In the genomic region with DNA sequence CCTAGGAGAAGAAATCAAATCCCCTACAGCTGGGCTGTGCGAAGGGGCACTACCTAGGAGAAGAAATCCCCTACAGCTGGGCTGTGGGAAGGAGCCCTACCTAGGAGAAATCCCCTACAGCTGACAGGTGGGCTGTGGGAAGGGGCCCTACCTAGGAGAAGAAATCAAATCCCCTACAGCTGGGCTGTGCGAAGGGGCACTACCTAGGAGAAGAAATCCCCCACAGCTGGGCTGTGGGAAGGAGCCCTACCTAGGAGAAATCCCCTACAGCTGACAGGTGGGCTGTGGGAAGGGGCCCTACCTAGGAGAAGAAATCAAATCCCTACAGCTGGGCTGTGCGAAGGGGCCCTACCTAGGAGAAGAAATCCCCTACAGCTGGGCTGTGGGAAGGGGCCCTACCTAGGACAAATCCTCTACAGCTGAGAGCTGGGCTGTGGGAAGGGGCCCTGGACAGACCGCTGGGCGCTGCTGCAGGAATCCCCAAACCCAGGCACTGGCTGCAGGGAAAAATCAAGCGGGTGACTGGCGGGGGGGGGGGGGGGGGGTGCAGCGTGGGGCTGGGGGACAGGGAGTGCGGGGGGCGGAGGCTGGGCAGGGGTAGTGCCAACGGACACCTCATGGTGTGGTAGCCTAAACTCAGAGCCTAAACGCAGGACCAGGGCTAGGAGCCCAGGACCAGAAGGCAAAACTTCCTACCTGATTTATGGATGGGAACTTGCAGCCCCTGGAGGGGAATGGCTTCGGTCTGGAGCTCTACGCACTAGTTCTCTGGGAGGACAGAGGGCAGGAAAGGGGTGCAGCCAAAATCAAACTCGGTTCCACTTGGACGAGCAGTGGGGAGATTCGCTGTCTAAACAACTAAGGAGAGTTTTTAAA, we compare ENCODE assay signal across 8 cellular contexts. TPM values are rescaled to one million over a fixed set of nuclear protein-coding genes. Genes with fewer than 3 reads are reported as not detected.
DNase-seq lines count a peak whose midpoint lies in the region; ATAC-seq and TF ChIP-seq lines count a peak whose summit lies in the region.
"Not testable (repeated sequence)": the region's sequence is repeated elsewhere in the genome, so short reads cannot be mapped to it uniquely, and the experiment has no call there.

No MANE protein-coding gene starts in this region.

- peak overlapping the region; percentile 42 for H3K9ac ChIP-seq in neural cell (ENCODE audit: low read length)

- H3K4me3 ChIP-seq in SJCRH30 (peak overlapping the region; percentile 83), ascending aorta (peak overlapping the region; percentile 65 to 81), heart right ventricle (peak overlapping the region; percentile 62 to 80 (median 76)), neural cell (ENCODE audit: low read length) (peak overlapping the region; percentile 73), thymus (ENCODE audit: low read length) (peak overlapping the region; percentile 67)

- H3F3A ChIP-seq in neural cell (ENCODE audit: insufficient read depth, low read length, poor library complexity, severe bottlenecking) = not testable (repeated sequence)

- intact Hi-C loops in ascending aorta (cut with DNase I) = loop anchor here (5.0 kb wide), 1 partner anchor 535 kb away; a partner anchor contains a TSS
- intact Hi-C loops in heart right ventricle (cut with DNase I) = not testable (repeated sequence)

- H3K9me2 ChIP-seq in neural cell (ENCODE audit: insufficient read depth, low read length) = not testable (repeated sequence)

- H2AFZ ChIP-seq in neural cell (ENCODE audit: low read depth, low read length) = not testable (repeated sequence)

- not testable (repeated sequence) for H3K4me1 ChIP-seq in SJCRH30; thymus (ENCODE audit: control insufficient read depth, insufficient read depth, low read length)
- H3K4me1 ChIP-seq in ascending aorta (peaks cover 0 to 26% of the 10 kb centered on the region in 2 donors), heart right ventricle (peaks cover 2 to 57% (median 34%) of the 10 kb centered on the region in 9 donors)

- peak; percentile 46 for DNase-seq in GM03348 (ENCODE audit: low spot score)
- peak; percentile 17 to 45 for DNase-seq in SJCRH30
- DNase-seq in ascending aorta (ENCODE audit: low spot score in 2 of 2) = not testable (repeated sequence)
- DNase-seq in heart right ventricle = peak in 1 of 2 donors; percentile 15

- H3K36me3 ChIP-seq in SJCRH30 (peaks cover 16% of the 10 kb centered on the region), heart right ventricle (peaks cover 0 to 17% (median 7%) of the 10 kb centered on the region in 9 donors)
- H3K36me3 ChIP-seq in ascending aorta; neural cell (ENCODE audit: insufficient read depth, low read length); thymus (ENCODE audit: control insufficient read depth, insufficient read depth): not testable (repeated sequence)

- not testable (repeated sequence) for H3K27me3 ChIP-seq in SJCRH30; ascending aorta; heart right ventricle; neural cell (ENCODE audit: insufficient read depth, low read depth, low read length); thymus (ENCODE audit: control insufficient read depth, insufficient read depth)

- H3K9me3 ChIP-seq in SJCRH30 (replicated peaks); ascending aorta; heart right ventricle; neural cell (ENCODE audit: low read length); thymus (ENCODE audit: control insufficient read depth): not testable (repeated sequence)

- not testable (repeated sequence) for H3K4me2 ChIP-seq in neural cell (ENCODE audit: low read length)

- peak overlapping the region; percentile 86 for H3K27ac ChIP-seq in SJCRH30
- peak overlapping the region; percentile 65 to 84 for H3K27ac ChIP-seq in ascending aorta
- H3K27ac ChIP-seq in heart right ventricle = peak overlapping the region in 9 of 10 donors; percentile 83 to 92 (median 88)
- H3K27ac ChIP-seq in neural cell (ENCODE audit: low read length) = not testable (repeated sequence)
- peak overlapping the region; percentile 36 for H3K27ac ChIP-seq in thymus (ENCODE audit: low read depth)

- 16 to 18% methylated on average over 17 of the region's 17 CpGs for WGBS in heart right ventricle, 2 donors
- 7% methylated on average over 17 of the region's 17 CpGs for WGBS in thymus

- TF ChIP-seq EP300 in neural cell (conservative IDR thresholded peaks at IDR 0.05; ENCODE audit: poor library complexity, severe bottlenecking) = not testable (repeated sequence)

- not testable (repeated sequence) for TF ChIP-seq RAD21 in neural cell (conservative IDR thresholded peaks at IDR 0.05)

- H3K79me2 ChIP-seq in neural cell (replicated peaks; ENCODE audit: insufficient read depth, low read length) = not testable (repeated sequence)

- TF ChIP-seq CTCF in ascending aorta (IDR thresholded peaks at IDR 0.05); heart right ventricle (IDR thresholded peaks at IDR 0.05); neural cell (IDR thresholded peaks at IDR 0.05; ENCODE audit: poor library complexity, severe bottlenecking): not testable (repeated sequence)

- not testable (repeated sequence) for H4K20me1 ChIP-seq in neural cell (ENCODE audit: insufficient read depth)

- peak; percentile 16 for ATAC-seq in GM21529 (IDR thresholded peaks at IDR 0.05; ENCODE audit: unreplicated experiment)
- ATAC-seq in HG03280 (IDR thresholded peaks at IDR 0.05; ENCODE audit: unreplicated experiment) = peak; percentile 11
- peak; percentile 17 to 46 (median 32) for ATAC-seq in heart right ventricle

RNA-seq across cellular contexts. Expression of a gene that starts 0.5 kb away (rescaled TPM):
- 36.1 and 39.0 TPM in 2 replicates for total RNA-seq in SJCRH30 (2014; rRNA removed; shearing (Covaris generic))
- 6.8 TPM for total RNA-seq in ascending aorta
- 10 to 100 TPM; 26.6 to 58.4 (median 45.3) TPM for total RNA-seq in heart right ventricle
- polyA plus RNA-seq in heart right ventricle = 10 to 100 TPM; 16.1 to 18.5 TPM
- 1.9 and 4.4 TPM in 2 replicates for polyA plus RNA-seq in neural cell
- polyA minus RNA-seq in neural cell = 1.5 TPM in 2 replicates
- 38.8 TPM for polyA plus RNA-seq in thymus

RNA-seq across cellular contexts. Expression of a gene that starts 0.6 kb away (rescaled TPM):
- 24.9 and 28.9 TPM in 2 replicates for total RNA-seq in SJCRH30 (2014; rRNA removed; shearing (Covaris generic))
- total RNA-seq in ascending aorta (6.2 TPM), heart right ventricle (10 to 100 TPM; 13.7 to 25.7 (median 20.3) TPM)
- polyA plus RNA-seq in heart right ventricle (10 to 100 TPM in 1 of 2 donors, 1 to 10 TPM in 1; 9.9 to 32.2 TPM), neural cell (1.5 and 2.4 TPM in 2 replicates), thymus (25.5 TPM)
- polyA minus RNA-seq in neural cell = 1.7 and 3.0 TPM in 2 replicates

RNA-seq across cellular contexts. Expression of a gene that starts 58.7 kb away (rescaled TPM):
- total RNA-seq in SJCRH30 (2014; rRNA removed; shearing (Covaris generic)) = not detected in 2 replicates
- total RNA-seq in ascending aorta = not detected
- under 1 TPM in 2 of 10 donors, not detected in 8; 0.05 to 0.13 TPM for total RNA-seq in heart right ventricle
- polyA plus RNA-seq in heart right ventricle = under 1 TPM; 0.01 to 0.07 TPM
- polyA plus RNA-seq in neural cell = 0.27 TPM in 1 of 2 replicates, not detected in the other
- 0.24 TPM in 1 of 2 replicates, not detected in the other for polyA minus RNA-seq in neural cell
- 0.78 TPM for polyA plus RNA-seq in thymus
